24 cellular contexts compared by ENCODE assay signal in the genomic region with DNA sequence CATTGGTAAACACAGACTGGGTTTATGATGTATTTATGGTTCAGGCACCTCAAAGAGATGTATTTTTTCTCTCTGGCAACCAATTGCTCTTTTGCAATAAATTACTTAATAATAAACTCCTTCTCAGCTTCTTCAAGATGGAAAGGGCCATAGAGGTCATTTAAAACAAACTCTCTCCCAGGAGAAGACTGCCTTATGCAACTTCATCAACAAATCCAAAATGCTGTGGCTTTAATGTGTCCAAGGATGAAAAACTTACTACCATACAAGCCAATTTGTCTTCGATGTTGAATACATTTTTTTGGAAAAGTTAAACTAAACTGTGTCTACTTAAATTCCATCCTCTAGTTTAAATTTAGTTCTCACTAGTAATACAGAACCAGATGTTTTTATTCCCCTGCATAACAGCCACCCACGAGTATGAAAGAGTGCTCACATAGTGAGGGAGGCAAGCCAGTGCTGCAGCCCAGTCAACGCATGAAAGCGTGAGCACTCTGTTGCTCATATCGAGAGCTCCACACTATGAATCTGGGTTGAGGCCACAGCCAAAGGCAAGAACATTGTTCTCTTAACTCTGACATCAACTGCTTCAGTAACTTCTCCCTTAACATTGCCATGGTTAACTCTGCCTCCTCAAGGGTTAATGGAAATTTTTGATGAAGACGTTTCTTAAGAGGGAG.
"Had no signal": no experiment of that assay in that cellular context is flagged by ENCODE, and none has a peak within 500 bp of the region (broad histone marks: within the 10 kb centered on the region; RNA-seq: fewer than 3 reads in every experiment).

No MANE protein-coding gene starts in this region.

- H3K27ac Mint-ChIP-seq: activated naive CD8-positive, alpha-beta T cell; immature natural killer cell; nephron progenitor cell; T-helper 2 cell treated with Interferon-gamma antibody and Interleukin-4, amounts not matched to agents 5 μg/mL and 100 μg/mL, for 36 hours had no signal

- FAIRE-seq: pancreas had no signal

- H3K4me3 Mint-ChIP-seq: activated naive CD8-positive, alpha-beta T cell; immature natural killer cell; nephron progenitor cell; T-helper 2 cell treated with Interferon-gamma antibody and Interleukin-4, amounts not matched to agents 5 μg/mL and 100 μg/mL, for 36 hours had no signal

- H3K27me3 ChIP-seq: pancreas, upper lobe of left lung, vagina had no signal

- DNase-seq: activated CD4-positive, alpha-beta T cell treated with anti-CD3 and anti-CD28 coated beads for 4 hours; activated CD4-positive, alpha-beta T cell treated with anti-CD3 and anti-CD28 coated beads, Interleukin-2, amount 50 U/mL, for 4 hours; activated effector memory CD4-positive, alpha-beta T cell treated with Interleukin-2 at 50 U/mL for 16 hours; activated naive CD4-positive, alpha-beta T cell treated with Interleukin-2 at 50 U/mL for 16 hours; activated T-cell treated with anti-CD3 and anti-CD28 coated beads for 4 hours; cortex of kidney; foreskin fibroblast; immature natural killer cell; kidney glomerular epithelial cell; mesendoderm; nephron progenitor cell; psoas muscle; stimulated activated CD4-positive, alpha-beta T cell treated with anti-CD3 and anti-CD28 coated beads, Interleukin-4, amount 100 ng/mL, for 1 hour; stimulated activated naive CD8-positive, alpha-beta T cell treated with anti-CD3 and anti-CD28 coated beads, Interleukin-15, Interleukin-2, amounts not matched to agents 100 U/mL and 50 U/mL, for 24 hours; T-helper 1 cell; upper lobe of left lung had no signal

- H3K9me3 ChIP-seq: pancreas, psoas muscle, upper lobe of left lung, vagina had no signal

- H3K27ac ChIP-seq: pancreas, psoas muscle, upper lobe of left lung, vagina, VCaP had no signal

- H3K4me1 ChIP-seq: pancreas, psoas muscle, upper lobe of left lung, vagina had no signal

- H3K4me1 Mint-ChIP-seq: immature natural killer cell, nephron progenitor cell had no signal

- H3K36me3 ChIP-seq: pancreas, upper lobe of left lung, vagina had no signal

- H3K36me3 Mint-ChIP-seq: activated naive CD8-positive, alpha-beta T cell; immature natural killer cell had no signal

- ATAC-seq: esophagus mucosa; left lobe of liver; psoas muscle; stimulated activated naive CD8-positive, alpha-beta T cell treated with anti-CD3 and anti-CD28 coated beads, Interleukin-15, Interleukin-2, amounts not matched to agents 100 U/mL and 50 U/mL, for 24 hours had no signal

- H3K27me3 Mint-ChIP-seq: activated naive CD8-positive, alpha-beta T cell had no signal

- H3K4me3 ChIP-seq: lung, pancreas, psoas muscle, upper lobe of left lung, vagina had no signal
